15 cellular contexts compared by ENCODE assay signal in the genomic region with DNA sequence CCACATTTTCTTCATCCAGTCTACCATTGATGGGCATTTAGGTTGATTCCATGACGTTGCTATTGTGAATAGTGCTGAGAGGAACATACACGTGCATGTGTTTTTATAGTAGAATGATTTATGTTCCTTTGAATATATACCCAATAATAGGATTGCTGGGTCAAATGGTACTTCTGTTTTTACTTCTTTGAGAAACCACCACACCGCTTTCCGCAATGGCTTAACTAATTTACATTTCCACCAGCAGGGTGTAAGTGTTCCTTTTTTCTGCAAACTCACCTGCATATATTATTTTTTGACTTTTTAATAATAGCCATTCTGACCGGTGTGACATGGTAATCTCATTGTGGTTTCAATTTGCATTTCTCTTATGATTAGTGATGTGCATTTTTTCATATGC.
DNase-seq lines count a peak whose midpoint lies in the region; ATAC-seq, FAIRE-seq and TF ChIP-seq lines count a peak whose summit lies in the region.
"Had no signal": no experiment of that assay in that cellular context is flagged by ENCODE, and none has a peak within 500 bp of the region (broad histone marks: within the 10 kb centered on the region; RNA-seq: fewer than 3 reads in every experiment).

No MANE protein-coding gene starts in this region.

- DNase-seq in GM12878 (ENCODE audit: low read depth, low spot score) (peak; percentile 46), sciatic nerve (ENCODE audit: low spot score) (no peak), thyroid gland (no peak), foreskin keratinocyte (no peak), AG08395 (ENCODE audit: low spot score) (no peak)
- DNase-seq: activated CD4-positive, alpha-beta memory T cell treated with anti-CD3 and anti-CD28 coated beads for 36 hours; activated effector memory CD4-positive, alpha-beta T cell treated with Interleukin-2 at 50 U/mL for 16 hours; body of pancreas; effector memory CD8-positive, alpha-beta T cell; T-helper 2 cell had no signal

- H3K9ac ChIP-seq in GM12878 (ENCODE audit: control insufficient read depth, insufficient read depth, low read length): no peak overlapping the region

- peak; percentile 95 for ATAC-seq in GM18867 (IDR thresholded peaks at IDR 0.05; ENCODE audit: unreplicated experiment)
- peak; percentile 74 for ATAC-seq in GM21515 (IDR thresholded peaks at IDR 0.05; ENCODE audit: unreplicated experiment)
- ATAC-seq in HG03060 (IDR thresholded peaks at IDR 0.05; ENCODE audit: low read depth, unreplicated experiment): peak; percentile 91
- peak; percentile 94 for ATAC-seq in GM12878
- no peak for ATAC-seq in sciatic nerve
- no peak for ATAC-seq in foreskin keratinocyte
- ATAC-seq: body of pancreas; effector memory CD8-positive, alpha-beta T cell had no signal

- BruUV-seq in GM12878 (replicated peaks; lab: Mats Ljungman, UMichigan): no TSS peak

- H4K20me1 ChIP-seq in GM12878 (ENCODE audit: control insufficient read depth, insufficient read depth): no peaks in the 10 kb centered on the region

- RAD21 ChIA-PET in GM12878 (lab: Charles Lee; ENCODE audit: unreplicated experiment): no interaction called here

- peak in 1 of 2 experiments; percentile 20; a peak in 1 of 4 replicates for TF ChIP-seq EP300 in GM12878 (IDR thresholded peaks at IDR 0.05; ENCODE audit: borderline replicate concordance in 1 of 2, control insufficient read depth in 1 of 2, low read depth in 2 of 2, low read length in 2 of 2)

- H2AFZ ChIP-seq in GM12878 (ENCODE audit: control insufficient read depth, low read depth, low read length): no peak overlapping the region

- H3K4me3 ChIP-seq in GM12878 (no peak overlapping the region), thyroid gland (replicated peaks in 1 of 3) (no peak overlapping the region)
- H3K4me3 ChIP-seq: body of pancreas had no signal

- POLR2A ChIA-PET in GM12878 (lab: Charles Lee): no interaction called here

- TF ChIP-seq CTCF in GM12878 (IDR thresholded peaks at IDR 0.05 in 2 of 3, conservative IDR thresholded peaks at IDR 0.05 in 1 of 3; ENCODE audit: control insufficient read depth in 2 of 3, extremely low read depth in 1 of 3, insufficient read depth in 1 of 3, low read depth in 3 of 3, low read length in 3 of 3): no peak
- no peak for TF ChIP-seq CTCF in thyroid gland (IDR thresholded peaks at IDR 0.05)
- TF ChIP-seq CTCF in foreskin keratinocyte (conservative IDR thresholded peaks at IDR 0.05): no peak

- H3K4me2 ChIP-seq in GM12878 (ENCODE audit: control insufficient read depth, insufficient read depth): no peak overlapping the region

- TF ChIP-seq RAD21 in GM12878 (IDR thresholded peaks at IDR 0.05; ENCODE audit: insufficient read depth, low read depth, low read length): no peak

- no peak for TF ChIP-seq POLR2A in GM12878 (IDR thresholded peaks at IDR 0.05; ENCODE audit: low read depth, low read length)
- no peak for TF ChIP-seq POLR2A in thyroid gland (IDR thresholded peaks at IDR 0.05)

- no peaks in the 10 kb centered on the region for H3K27me3 ChIP-seq in GM12878 (replicated peaks in 1 of 2; ENCODE audit: control insufficient read depth in 2 of 2, insufficient read depth in 2 of 2, low read length in 1 of 2)
- no peaks in the 10 kb centered on the region for H3K27me3 ChIP-seq in thyroid gland
- H3K27me3 ChIP-seq in foreskin keratinocyte: no peaks in the 10 kb centered on the region
- H3K27me3 ChIP-seq: body of pancreas had no signal

- H3K27ac ChIP-seq in GM12878 (ENCODE audit: control insufficient read depth, insufficient read depth) (no peak overlapping the region), thyroid gland (no peak overlapping the region), foreskin keratinocyte (no peak overlapping the region)
- H3K27ac ChIP-seq: body of pancreas, C4-2B had no signal

- SMC1A ChIA-PET in GM12878 (lab: Charles Lee; ENCODE audit: uncharacterized antibody, unreplicated experiment): interaction anchor here (1.2 to 1.3 kb wide), 3 partner anchors 14 to 144 kb away, joined by 3 to 4 read pairs (median 3); no protein-coding TSS in a partner anchor

- WGBS in GM12878 (ENCODE audit: insufficient coverage, insufficient replicate concordance, low lambda C conversion rate, missing lambda C conversion rate): 18% methylated on average over 5 of the region's 5 CpGs
- WGBS in thyroid gland, 2 donors: 79 to 88% methylated on average over 5 of the region's 5 CpGs

- no peaks in the 10 kb centered on the region for H3K79me2 ChIP-seq in GM12878 (ENCODE audit: control insufficient read depth, insufficient read depth, low read length)

- H3K36me3 ChIP-seq in GM12878 (ENCODE audit: control insufficient read depth in 2 of 2, insufficient read depth in 2 of 2, low read length in 1 of 2) (no peaks in the 10 kb centered on the region), thyroid gland (no peaks in the 10 kb centered on the region)

- intact Hi-C loops in GM12878 (cut with micrococcal nuclease; ENCODE audit: unreplicated experiment) (no loop called here), sciatic nerve (cut with DNase I) (no loop called here), thyroid gland (cut with DNase I) (no loop called here)

- no peaks in the 10 kb centered on the region for H3K4me1 ChIP-seq in GM12878 (ENCODE audit: control insufficient read depth, insufficient read depth, low read length)
- H3K4me1 ChIP-seq in thyroid gland: no peaks in the 10 kb centered on the region
- no peaks in the 10 kb centered on the region for H3K4me1 ChIP-seq in foreskin keratinocyte
- H3K4me1 ChIP-seq: body of pancreas had no signal

- FAIRE-seq in GM12878 (lab: Jason Lieb, UNC): peak; percentile 54
- FAIRE-seq: G401.6 had no signal

- CTCF ChIA-PET in GM12878 (lab: Yijun Ruan, JAX): interaction anchor here (1.7 kb wide), 1 partner anchor 40 kb away, joined by 5 read pairs; no protein-coding TSS in a partner anchor

- in situ Hi-C loops in GM12878 (cut with MboI): no loop called here

- H3K9me3 ChIP-seq in GM12878 (replicated peaks; ENCODE audit: control insufficient read depth, insufficient read depth, low read length) (peaks cover 1% of the 10 kb centered on the region; the same call in 1 of the 3 replicates), thyroid gland (no peaks in the 10 kb centered on the region)
- H3K9me3 ChIP-seq: body of pancreas had no signal

TF ChIP-seq in GM12878, 131 proteins besides CTCF, POLR2A, EP300 and RAD21 (continues in another document):
- TF ChIP-seq ATF2 (IDR thresholded peaks at IDR 0.05; ENCODE audit: low read length) (peak; percentile 42; the same call in 1 of the 2 replicates), NRF1 (conservative IDR thresholded peaks at IDR 0.05; ENCODE audit: low read depth, low read length) (no peak), MEF2B (IDR thresholded peaks at IDR 0.05; ENCODE audit: partially characterized antibody, poor library complexity, severe bottlenecking) (peak; percentile 82), MTA2 (IDR thresholded peaks at IDR 0.05; ENCODE audit: low read depth) (peak; percentile 61; the same call in 1 of the 2 replicates), JUNB (IDR thresholded peaks at IDR 0.05) (peak; percentile 76), KDM1A (IDR thresholded peaks at IDR 0.05; ENCODE audit: borderline replicate concordance) (no peak), IKZF2 (IDR thresholded peaks at IDR 0.05) (peak in 1 of 2 experiments; percentile 42; a peak in 1 of 4 replicates), MEF2A (IDR thresholded peaks at IDR 0.05; ENCODE audit: insufficient read depth, low read depth, low read length) (peak; percentile 72; the same call in 1 of the 2 replicates), SMC3 (IDR thresholded peaks at IDR 0.05; ENCODE audit: borderline replicate concordance, low read length) (no peak)
- TF ChIP-seq, protein P1, sequence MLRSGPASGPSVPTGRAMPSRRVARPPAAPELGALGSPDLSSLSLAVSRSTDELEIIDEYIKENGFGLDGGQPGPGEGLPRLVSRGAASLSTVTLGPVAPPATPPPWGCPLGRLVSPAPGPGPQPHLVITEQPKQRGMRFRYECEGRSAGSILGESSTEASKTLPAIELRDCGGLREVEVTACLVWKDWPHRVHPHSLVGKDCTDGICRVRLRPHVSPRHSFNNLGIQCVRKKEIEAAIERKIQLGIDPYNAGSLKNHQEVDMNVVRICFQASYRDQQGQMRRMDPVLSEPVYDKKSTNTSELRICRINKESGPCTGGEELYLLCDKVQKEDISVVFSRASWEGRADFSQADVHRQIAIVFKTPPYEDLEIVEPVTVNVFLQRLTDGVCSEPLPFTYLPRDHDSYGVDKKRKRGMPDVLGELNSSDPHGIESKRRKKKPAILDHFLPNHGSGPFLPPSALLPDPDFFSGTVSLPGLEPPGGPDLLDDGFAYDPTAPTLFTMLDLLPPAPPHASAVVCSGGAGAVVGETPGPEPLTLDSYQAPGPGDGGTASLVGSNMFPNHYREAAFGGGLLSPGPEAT (IDR thresholded peaks at IDR 0.05; ENCODE audit: low read depth): 0 out of 2 replicates have a peak, but pooled peaks have one; percentile 20

Comparison
In these comparisons a context has a peak if more than half of its experiments do, and no peak if none do; other contexts are left out.
1. ATAC-seq: peak in GM18867 (single experiment), GM21515 (single experiment), HG03060 (single experiment) and GM12878 (single experiment); none in sciatic nerve (single experiment) and foreskin keratinocyte (single experiment).